Comparison of ENCODE assay signal across 2 cellular contexts in the genomic region with DNA sequence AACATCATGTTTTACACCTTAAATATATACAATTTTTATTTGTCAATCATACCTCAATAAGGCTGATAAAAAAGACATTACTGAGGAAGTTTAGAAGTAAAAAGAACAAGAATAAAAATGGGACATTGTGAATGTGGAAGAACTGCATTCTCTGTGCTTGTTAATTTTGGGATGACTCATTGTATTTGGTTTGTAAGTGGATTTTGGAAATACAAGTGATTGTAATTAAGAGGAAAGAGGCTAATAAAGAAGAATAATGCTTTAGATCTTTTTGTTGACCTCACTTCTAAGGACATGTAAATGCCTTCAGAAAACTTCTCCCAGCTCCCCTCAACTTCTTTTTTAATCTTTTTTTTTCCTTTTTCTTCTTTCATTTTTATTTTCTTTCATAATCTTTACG.
TF ChIP-seq lines count a peak whose summit lies in the region.

No MANE protein-coding gene starts in this region.

TF ChIP-seq in A549, 52 proteins besides CTCF, POLR2A, EP300 and RAD21 (continued from another document):
- TF ChIP-seq, protein P1, sequence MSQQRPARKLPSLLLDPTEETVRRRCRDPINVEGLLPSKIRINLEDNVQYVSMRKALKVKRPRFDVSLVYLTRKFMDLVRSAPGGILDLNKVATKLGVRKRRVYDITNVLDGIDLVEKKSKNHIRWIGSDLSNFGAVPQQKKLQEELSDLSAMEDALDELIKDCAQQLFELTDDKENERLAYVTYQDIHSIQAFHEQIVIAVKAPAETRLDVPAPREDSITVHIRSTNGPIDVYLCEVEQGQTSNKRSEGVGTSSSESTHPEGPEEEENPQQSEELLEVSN (IDR thresholded peaks at IDR 0.05; ENCODE audit: borderline replicate concordance, low read depth): no peak
- TF ChIP-seq NFE2L2 (conservative IDR thresholded peaks at IDR 0.05; ENCODE audit: low read length) (no peak), FOXS1 (CRISPR knock-in tag; IDR thresholded peaks at IDR 0.05) (no peak), FOSL2 (IDR thresholded peaks at IDR 0.05) (no peak), FOSL2 (CRISPR knock-in tag; IDR thresholded peaks at IDR 0.05) (0 out of 2 replicates have a peak, but pooled peaks have one; percentile 14)

TF ChIP-seq in IMR-90, 13 proteins besides CTCF, POLR2A, EP300 and RAD21 (continued from another document):
- TF ChIP-seq, protein P2, sequence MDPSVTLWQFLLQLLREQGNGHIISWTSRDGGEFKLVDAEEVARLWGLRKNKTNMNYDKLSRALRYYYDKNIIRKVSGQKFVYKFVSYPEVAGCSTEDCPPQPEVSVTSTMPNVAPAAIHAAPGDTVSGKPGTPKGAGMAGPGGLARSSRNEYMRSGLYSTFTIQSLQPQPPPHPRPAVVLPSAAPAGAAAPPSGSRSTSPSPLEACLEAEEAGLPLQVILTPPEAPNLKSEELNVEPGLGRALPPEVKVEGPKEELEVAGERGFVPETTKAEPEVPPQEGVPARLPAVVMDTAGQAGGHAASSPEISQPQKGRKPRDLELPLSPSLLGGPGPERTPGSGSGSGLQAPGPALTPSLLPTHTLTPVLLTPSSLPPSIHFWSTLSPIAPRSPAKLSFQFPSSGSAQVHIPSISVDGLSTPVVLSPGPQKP (IDR thresholded peaks at IDR 0.05; ENCODE audit: borderline replicate concordance, low read depth, low read length): no peak
- TF ChIP-seq SMC3 (IDR thresholded peaks at IDR 0.05; ENCODE audit: low read depth, low read length) (no peak), MXI1 (IDR thresholded peaks at IDR 0.05; ENCODE audit: borderline replicate concordance, low read depth, low read length) (no peak)
- TF ChIP-seq, protein P3, sequence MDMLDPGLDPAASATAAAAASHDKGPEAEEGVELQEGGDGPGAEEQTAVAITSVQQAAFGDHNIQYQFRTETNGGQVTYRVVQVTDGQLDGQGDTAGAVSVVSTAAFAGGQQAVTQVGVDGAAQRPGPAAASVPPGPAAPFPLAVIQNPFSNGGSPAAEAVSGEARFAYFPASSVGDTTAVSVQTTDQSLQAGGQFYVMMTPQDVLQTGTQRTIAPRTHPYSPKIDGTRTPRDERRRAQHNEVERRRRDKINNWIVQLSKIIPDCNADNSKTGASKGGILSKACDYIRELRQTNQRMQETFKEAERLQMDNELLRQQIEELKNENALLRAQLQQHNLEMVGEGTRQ (IDR thresholded peaks at IDR 0.05; ENCODE audit: low read depth, low read length): no peak
